Comparison of ENCODE assay signal across 8 cellular contexts in the genomic region with DNA sequence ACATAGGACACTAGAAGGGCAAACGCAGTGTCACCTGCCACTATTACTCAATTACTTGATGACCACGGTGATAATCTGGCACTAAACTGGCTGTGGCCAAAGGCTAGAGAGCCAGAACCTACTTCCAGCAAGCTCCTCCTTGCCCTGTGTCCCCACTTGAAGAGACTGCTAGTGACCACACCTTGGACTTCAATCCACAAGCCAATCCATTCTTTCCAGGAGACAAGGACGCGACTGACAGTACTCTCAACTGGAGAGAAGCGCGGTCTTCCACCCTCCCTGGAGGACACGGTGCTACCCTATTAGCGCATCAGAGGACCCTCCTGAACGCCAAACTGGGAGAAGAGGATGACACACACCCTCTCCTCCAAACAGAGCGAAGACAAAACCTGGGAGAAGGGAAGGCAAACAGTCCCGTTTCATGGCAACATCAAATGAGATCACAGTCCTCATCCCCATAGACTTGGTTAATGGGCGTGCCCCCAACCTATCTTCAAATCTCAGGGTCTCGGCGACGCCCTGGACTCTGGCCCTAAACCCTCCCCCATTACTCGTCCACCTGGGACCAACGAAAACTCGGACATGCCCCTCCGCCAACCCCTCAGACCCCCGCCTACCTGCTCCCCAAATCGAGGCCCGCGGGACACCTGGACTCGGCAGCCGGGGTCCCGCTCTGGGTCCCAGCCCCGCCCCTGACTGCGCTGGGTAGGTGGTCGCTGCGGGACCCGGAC. TPM values are rescaled to one million over a fixed set of nuclear protein-coding genes. Genes with fewer than 3 reads are reported as not detected.
DNase-seq lines count a peak whose midpoint lies in the region; ATAC-seq and TF ChIP-seq lines count a peak whose summit lies in the region.

No MANE protein-coding gene starts in this region.

- peak overlapping the region; percentile 99 for H3K27ac Mint-ChIP-seq in neural crest cell (ENCODE audit: unreplicated experiment)

- intact Hi-C loops in Right ventricle myocardium inferior (cut with DNase I) (loop anchor here (5.0 kb wide), 3 partner anchors 49 to 234 kb away; no protein-coding TSS in a partner anchor), cardiac septum (cut with DNase I) (loop anchor here (2.0 to 10.0 kb wide), 3 partner anchors 84 to 702 kb away; no protein-coding TSS in a partner anchor)

- peak overlapping the region; percentile 100 for H3K27ac ChIP-seq in WERI-Rb-1

- H3K27me3 ChIP-seq in WERI-Rb-1 (ENCODE audit: insufficient read depth, low read depth, severe bottlenecking), result no peaks in the 10 kb centered on the region

- H3K9me3 Mint-ChIP-seq in neural crest cell, result no peaks in the 10 kb centered on the region

- peaks cover 20% of the 10 kb centered on the region for H3K36me3 ChIP-seq in WERI-Rb-1

- TF ChIP-seq CTCF in WERI-Rb-1 (IDR thresholded peaks at IDR 0.05; ENCODE audit: low read depth, low read length) (no peak), fibroblast of mammary gland (conservative IDR thresholded peaks at IDR 0.05; ENCODE audit: control insufficient read depth, insufficient read depth, low read depth, low read length) (no peak), neural crest cell (conservative IDR thresholded peaks at IDR 0.05) (no peak)

- no peaks in the 10 kb centered on the region for H3K36me3 Mint-ChIP-seq in neural crest cell (ENCODE audit: low read depth)

- DNase-seq in Right ventricle myocardium inferior (ENCODE audit: missing footprints) (no peak), cardiac septum (ENCODE audit: low spot score) (no peak), HK-2 (ENCODE audit: unreplicated experiment) (peak; percentile 28), WERI-Rb-1 (peak; percentile 15), fibroblast of mammary gland (ENCODE audit: low read depth) (peak; percentile 49), neural crest cell (ENCODE audit: low read depth, low spot score) (no peak)

- peaks cover 29% of the 10 kb centered on the region for H3K4me1 Mint-ChIP-seq in neural crest cell

- peak overlapping the region; percentile 89 for H3K4me3 ChIP-seq in WERI-Rb-1 (ENCODE audit: low read depth, low read length)
- peak overlapping the region; percentile 96 for H3K4me3 ChIP-seq in fibroblast of mammary gland (ENCODE audit: control insufficient read depth, low read depth, low read length)

- peak overlapping the region; percentile 94 for H3K4me3 Mint-ChIP-seq in neural crest cell

- ATAC-seq in Right ventricle myocardium inferior, result peak; percentile 14
- no peak for ATAC-seq in HG02678 (IDR thresholded peaks at IDR 0.05; ENCODE audit: unreplicated experiment)
- ATAC-seq in GM21367 (IDR thresholded peaks at IDR 0.05; ENCODE audit: unreplicated experiment), result no peak

- H3K9me3 ChIP-seq in WERI-Rb-1 (ENCODE audit: severe bottlenecking), result no peaks in the 10 kb centered on the region

- H3K27me3 Mint-ChIP-seq in neural crest cell (ENCODE audit: low read depth), result no peaks in the 10 kb centered on the region

RNA-seq across cellular contexts. Expression of a gene that starts 0.5 kb away (rescaled TPM):
- 56.4 TPM for total RNA-seq in Right ventricle myocardium inferior
- 36.1 TPM for total RNA-seq in cardiac septum
- 38.7 and 44.4 TPM in 2 replicates for total RNA-seq in neural crest cell

RNA-seq across cellular contexts. Expression of a gene that starts 30.3 kb away (rescaled TPM):
- 12.9 TPM for total RNA-seq in Right ventricle myocardium inferior
- total RNA-seq in cardiac septum, result 1.4 TPM
- 0.23 TPM in 1 of 2 replicates, not detected in the other for total RNA-seq in neural crest cell

RNA-seq across cellular contexts. Expression of a gene that starts 44.6 kb away (rescaled TPM):
- 83.8 TPM for total RNA-seq in Right ventricle myocardium inferior
- 64.0 TPM for total RNA-seq in cardiac septum
- total RNA-seq in neural crest cell, result 107 and 109 TPM in 2 replicates

Comparison
In these comparisons a context has a peak if more than half of its experiments do, and no peak if none do; other contexts are left out.
1. DNase-seq: peak in HK-2 (single experiment), WERI-Rb-1 (single experiment) and fibroblast of mammary gland (single experiment); none in Right ventricle myocardium inferior (single experiment), cardiac septum (single experiment) and neural crest cell (single experiment).